ENCODE assay signal across 9 cellular contexts in genomic region chr3:129624347-129625070, GRCh38. TPM values are rescaled to one million over a fixed set of nuclear protein-coding genes. Genes with fewer than 3 reads are reported as not detected.
A peak's percentile ranks its signal among the peaks of the same experiment; 100 is the strongest.
DNase-seq lines count a peak whose midpoint lies in the region; ATAC-seq and TF ChIP-seq lines count a peak whose summit lies in the region.
"Had no signal": no experiment of that assay in that cellular context is flagged by ENCODE, and none has a peak within 500 bp of the region (broad histone marks: within the 10 kb centered on the region; RNA-seq: fewer than 3 reads in every experiment).

No MANE protein-coding gene starts in this region.

- no peaks in the 10 kb centered on the region for H3K27me3 Mint-ChIP-seq in activated naive CD4-positive, alpha-beta T cell treated with anti-CD3 and anti-CD28 coated beads, Interleukin-2, amount 50 U/mL, for 24 hours

- no peak for DNase-seq in activated naive CD4-positive, alpha-beta T cell treated with anti-CD3 and anti-CD28 coated beads, Interleukin-2, amount 50 U/mL, for 72 hours (ENCODE audit: low spot score in 2 of 2)
- DNase-seq in colonic mucosa (peak; percentile 28), lung (ENCODE audit: low spot score) (no peak), uterus (peak in 1 of 2 donors; percentile 42), SW480 (ENCODE audit: low spot score) (no peak), hepatic stellate cell (ENCODE audit: low spot score) (no peak), retina (no peak)
- DNase-seq: NCI-H526 treated with DMSO at 0.1 percent for 48 hours had no signal

- TF ChIP-seq POLR2A in uterus (IDR thresholded peaks at IDR 0.05) = no peak

- H3K4me1 ChIP-seq in colonic mucosa = peaks cover 20% of the 10 kb centered on the region
- peaks cover 0 to 33% of the 10 kb centered on the region in 2 donors for H3K4me1 ChIP-seq in lung (ENCODE audit: control insufficient read depth in 2 of 2, insufficient read depth in 2 of 2, low read length in 2 of 2)
- H3K4me1 ChIP-seq in uterus = peaks cover 6 to 14% of the 10 kb centered on the region in 2 donors

- H3K9me3 Mint-ChIP-seq in activated naive CD4-positive, alpha-beta T cell treated with anti-CD3 and anti-CD28 coated beads, Interleukin-2, amount 50 U/mL, for 24 hours = no peaks in the 10 kb centered on the region
- no peaks in the 10 kb centered on the region for H3K9me3 Mint-ChIP-seq in activated naive CD4-positive, alpha-beta T cell treated with anti-CD3 and anti-CD28 coated beads, Interleukin-2, amount 50 U/mL, for 72 hours

- H3K9ac ChIP-seq in colonic mucosa (ENCODE audit: low read depth in 2 of 2, low read length in 2 of 2) = peak overlapping the region in 1 of 2 donors; percentile 28

- H3K27me3 ChIP-seq in colonic mucosa = no peaks in the 10 kb centered on the region
- no peaks in the 10 kb centered on the region for H3K27me3 ChIP-seq in lung (ENCODE audit: control insufficient read depth, insufficient read depth)
- H3K27me3 ChIP-seq in uterus = no peaks in the 10 kb centered on the region

- WGBS in lung, 2 donors = 61 to 62% methylated on average over 11 of the region's 11 CpGs

- H3K27ac ChIP-seq in colonic mucosa (peak overlapping the region; percentile 51), lung (ENCODE audit: low read depth in 1 of 2, low read length in 1 of 2) (peak overlapping the region; percentile 26 to 93), uterus (peak overlapping the region; percentile 91 to 98)

- H3K36me3 Mint-ChIP-seq in activated naive CD4-positive, alpha-beta T cell treated with anti-CD3 and anti-CD28 coated beads, Interleukin-2, amount 50 U/mL, for 24 hours = no peaks in the 10 kb centered on the region
- no peaks in the 10 kb centered on the region for H3K36me3 Mint-ChIP-seq in activated naive CD4-positive, alpha-beta T cell treated with anti-CD3 and anti-CD28 coated beads, Interleukin-2, amount 50 U/mL, for 72 hours

- H3K27ac Mint-ChIP-seq in activated naive CD4-positive, alpha-beta T cell treated with anti-CD3 and anti-CD28 coated beads, Interleukin-2, amount 50 U/mL, for 24 hours = peak overlapping the region; percentile 51
- peak overlapping the region in 1 of 2 donors; percentile 24 for H3K27ac Mint-ChIP-seq in activated naive CD4-positive, alpha-beta T cell treated with anti-CD3 and anti-CD28 coated beads, Interleukin-2, amount 50 U/mL, for 72 hours

- TF ChIP-seq CTCF in colonic mucosa (IDR thresholded peaks at IDR 0.05) (no peak), lung (IDR thresholded peaks at IDR 0.05; ENCODE audit: control extremely low read depth, extremely low read depth) (no peak), uterus (IDR thresholded peaks at IDR 0.05) (no peak)

- peak overlapping the region; percentile 23 for H3K4me3 Mint-ChIP-seq in activated naive CD4-positive, alpha-beta T cell treated with anti-CD3 and anti-CD28 coated beads, Interleukin-2, amount 50 U/mL, for 24 hours

- H3K9me3 ChIP-seq in colonic mucosa (no peaks in the 10 kb centered on the region), lung (ENCODE audit: control insufficient read depth in 2 of 2, insufficient read depth in 1 of 2, low read length in 1 of 2) (no peaks in the 10 kb centered on the region), uterus (no peaks in the 10 kb centered on the region)

- no peak for ATAC-seq in activated naive CD4-positive, alpha-beta T cell treated with anti-CD3 and anti-CD28 coated beads, Interleukin-2, amount 50 U/mL, for 72 hours
- ATAC-seq in lung (ENCODE audit: insufficient read depth, low FRiP score) = no peak

- intact Hi-C loops in colonic mucosa (cut with DNase I) = loop anchor here (5.0 kb wide), 1 partner anchor 203 kb away; no protein-coding TSS in a partner anchor
- intact Hi-C loops in uterus (cut with DNase I; ENCODE audit: low total_unique reads) = no loop called here

- H3K4me3 ChIP-seq in colonic mucosa (no peak overlapping the region), lung (no peak overlapping the region), uterus (no peak overlapping the region)

- peaks cover 12% of the 10 kb centered on the region for H3K4me1 Mint-ChIP-seq in activated naive CD4-positive, alpha-beta T cell treated with anti-CD3 and anti-CD28 coated beads, Interleukin-2, amount 50 U/mL, for 24 hours

- H3K36me3 ChIP-seq in colonic mucosa (no peaks in the 10 kb centered on the region), lung (ENCODE audit: control insufficient read depth in 2 of 2, insufficient read depth in 2 of 2, low read length in 2 of 2) (no peaks in the 10 kb centered on the region), uterus (no peaks in the 10 kb centered on the region)

RNA-seq across cellular contexts. Expression of gene PLXND1, which starts 18.0 kb away (rescaled TPM):
- total RNA-seq in activated naive CD4-positive, alpha-beta T cell treated with anti-CD3 and anti-CD28 coated beads, Interleukin-2, amount 50 U/mL, for 72 hours = 1 to 10 TPM; 3.5 to 5.7 TPM
- total RNA-seq in colonic mucosa = 10 to 100 TPM; 25.6 to 26.7 TPM
- 100 to 1,000 TPM; 191 to 233 TPM for total RNA-seq in lung
- 100 to 1,000 TPM; 128 to 168 TPM for polyA plus RNA-seq in lung
- 100 to 1,000 TPM in 3 of 4 donors, 10 to 100 TPM in 1; 54.7 to 343 (median 121) TPM for total RNA-seq in uterus
